ENCODE assay signal across 21 cellular contexts in the genomic region with DNA sequence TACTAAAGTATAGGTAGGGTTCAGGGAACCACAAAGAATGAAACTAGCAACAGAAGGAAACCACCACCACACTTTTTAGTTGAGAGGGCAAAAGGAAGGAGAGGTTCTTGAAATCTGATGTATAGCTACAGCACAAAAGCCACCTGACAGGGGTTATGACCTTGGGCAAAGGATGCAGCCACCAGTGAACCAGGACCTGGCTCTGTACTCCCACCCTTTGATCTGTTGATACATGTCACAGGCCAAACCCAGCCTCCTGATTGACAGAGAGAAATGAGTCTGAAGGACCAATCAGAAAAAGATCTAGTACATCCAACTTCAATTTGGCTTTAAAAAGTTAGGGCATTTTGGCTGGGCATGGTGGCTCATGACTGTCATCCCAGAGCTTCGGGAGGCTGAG. TPM values are rescaled to one million over a fixed set of nuclear protein-coding genes. Genes with fewer than 3 reads are reported as not detected.
DNase-seq lines count a peak whose midpoint lies in the region; ATAC-seq, FAIRE-seq and TF ChIP-seq lines count a peak whose summit lies in the region.
"Had no signal": no experiment of that assay in that cellular context is flagged by ENCODE, and none has a peak within 500 bp of the region (broad histone marks: within the 10 kb centered on the region; RNA-seq: fewer than 3 reads in every experiment).

No MANE protein-coding gene starts in this region.

- H3K4me3 ChIP-seq in coronary artery: no peak overlapping the region
- H3K4me3 ChIP-seq in CD4-positive, alpha-beta memory T cell (ENCODE audit: low read length in 2 of 2): no peak overlapping the region
- H3K4me3 ChIP-seq: Peyer's patch had no signal

- no peaks in the 10 kb centered on the region for H3K4me1 ChIP-seq in CD4-positive, alpha-beta memory T cell (ENCODE audit: insufficient read depth, low read length)
- H3K4me1 ChIP-seq: Peyer's patch had no signal

- peaks cover 42% of the 10 kb centered on the region for H3K4me1 Mint-ChIP-seq in activated CD8-positive, alpha-beta memory T cell treated with anti-CD3 and anti-CD28 coated beads, Interleukin-2, amount 10 ng/mL, durations not matched to agents 7 days and 5 days
- peaks cover 47% of the 10 kb centered on the region for H3K4me1 Mint-ChIP-seq in T-helper 2 cell treated with Interferon-gamma antibody and Interleukin-4, amounts not matched to agents 5 μg/mL and 100 μg/mL, for 36 hours (ENCODE audit: low read depth)
- H3K4me1 Mint-ChIP-seq in CD4-positive, alpha-beta memory T cell: peaks cover 0 to 3% (median 0%) of the 10 kb centered on the region in 4 donors

- POLR2A ChIA-PET in CD4-positive, alpha-beta memory T cell (lab: Charles Lee; ENCODE audit: partially characterized antibody): no interaction called here

- H3K4me3 Mint-ChIP-seq in activated CD8-positive, alpha-beta memory T cell treated with anti-CD3 and anti-CD28 coated beads, Interleukin-2, amount 10 ng/mL, durations not matched to agents 7 days and 5 days: no peak overlapping the region
- peak overlapping the region; percentile 58 for H3K4me3 Mint-ChIP-seq in T-helper 2 cell treated with Interferon-gamma antibody and Interleukin-4, amounts not matched to agents 5 μg/mL and 100 μg/mL, for 36 hours
- H3K4me3 Mint-ChIP-seq in CD4-positive, alpha-beta memory T cell: no peak overlapping the region
- H3K4me3 Mint-ChIP-seq: HFFc6 had no signal

- DNase-seq in activated CD8-positive, alpha-beta memory T cell treated with anti-CD3 and anti-CD28 coated beads, Interleukin-2, amount 10 ng/mL, durations not matched to agents 7 days and 5 days: peak; percentile 85
- no peak for DNase-seq in activated CD8-positive, alpha-beta memory T cell treated with anti-CD3 and anti-CD28 coated beads, Interleukin-2, amount 50 U/mL, for 48 hours
- DNase-seq in GM18507 (ENCODE audit: extremely low spot score, insufficient read length, low read depth): no peak
- DNase-seq in T-helper 2 cell treated with Interferon-gamma antibody and Interleukin-4, amounts not matched to agents 5 μg/mL and 100 μg/mL, for 36 hours (ENCODE audit: low spot score): peak; percentile 28
- peak; percentile 9 for DNase-seq in coronary artery (ENCODE audit: low spot score)
- DNase-seq in CD4-positive, alpha-beta memory T cell: no peak
- no peak for DNase-seq in NOMO-1 treated with dmso at 0.1 percent for 144 hours (lab: John Stamatoyannopoulos, UW; ENCODE audit: unreplicated experiment)
- DNase-seq: C1 segment of cervical spinal cord, DMS153, EL, GOT3, HFFc6, NCI-H1436, NCI-H2029 treated with DMSO at 0.1 percent for 48 hours, NCI-H510A, NCI-H82, Peyer's patch, SHP77 treated with DMSO at 0.1 percent for 48 hours had no signal

- intact Hi-C loops in CD4-positive, alpha-beta memory T cell (cut with micrococcal nuclease): no loop called here

- H3K27me3 Mint-ChIP-seq in activated CD8-positive, alpha-beta memory T cell treated with anti-CD3 and anti-CD28 coated beads, Interleukin-2, amount 10 ng/mL, durations not matched to agents 7 days and 5 days: no peaks in the 10 kb centered on the region
- H3K27me3 Mint-ChIP-seq in T-helper 2 cell treated with Interferon-gamma antibody and Interleukin-4, amounts not matched to agents 5 μg/mL and 100 μg/mL, for 36 hours (ENCODE audit: low read depth): no peaks in the 10 kb centered on the region
- no peaks in the 10 kb centered on the region for H3K27me3 Mint-ChIP-seq in CD4-positive, alpha-beta memory T cell

- no peaks in the 10 kb centered on the region for H3K9me3 ChIP-seq in CD4-positive, alpha-beta memory T cell (ENCODE audit: control insufficient read depth in 1 of 2, low read length in 2 of 2)
- H3K9me3 ChIP-seq: Peyer's patch had no signal

- H3K27ac Mint-ChIP-seq in activated CD8-positive, alpha-beta memory T cell treated with anti-CD3 and anti-CD28 coated beads, Interleukin-2, amount 10 ng/mL, durations not matched to agents 7 days and 5 days: peak overlapping the region; percentile 92
- H3K27ac Mint-ChIP-seq in T-helper 2 cell treated with Interferon-gamma antibody and Interleukin-4, amounts not matched to agents 5 μg/mL and 100 μg/mL, for 36 hours: peak overlapping the region; percentile 85
- peak overlapping the region in 2 of 7 donors; percentile 27 to 29 for H3K27ac Mint-ChIP-seq in CD4-positive, alpha-beta memory T cell
- H3K27ac Mint-ChIP-seq: HFFc6 had no signal

- H3K36me3 ChIP-seq in CD4-positive, alpha-beta memory T cell (ENCODE audit: insufficient read depth, low read length): no peaks in the 10 kb centered on the region
- H3K36me3 ChIP-seq: Peyer's patch had no signal

- ATAC-seq in activated CD8-positive, alpha-beta memory T cell treated with anti-CD3 and anti-CD28 coated beads, Interleukin-2, amount 10 ng/mL, durations not matched to agents 7 days and 5 days: peak; percentile 92
- no peak for ATAC-seq in GM21576 (IDR thresholded peaks at IDR 0.05; ENCODE audit: unreplicated experiment)

- no peaks in the 10 kb centered on the region for H3K9me3 Mint-ChIP-seq in activated CD8-positive, alpha-beta memory T cell treated with anti-CD3 and anti-CD28 coated beads, Interleukin-2, amount 10 ng/mL, durations not matched to agents 7 days and 5 days (ENCODE audit: low read depth)
- H3K9me3 Mint-ChIP-seq in T-helper 2 cell treated with Interferon-gamma antibody and Interleukin-4, amounts not matched to agents 5 μg/mL and 100 μg/mL, for 36 hours: no peaks in the 10 kb centered on the region
- peaks cover 0 to 3% (median 0%) of the 10 kb centered on the region in 8 donors for H3K9me3 Mint-ChIP-seq in CD4-positive, alpha-beta memory T cell
- H3K9me3 Mint-ChIP-seq: HFFc6 had no signal

- CTCF ChIA-PET in activated CD8-positive, alpha-beta memory T cell treated with anti-CD3 and anti-CD28 coated beads, Interleukin-2, amount 10 ng/mL, durations not matched to agents 7 days and 5 days (lab: Charles Lee): interaction anchor here (0.6 to 5.0 kb wide), 13 partner anchors 11 to 377 kb away, joined by 3 to 28 read pairs (median 4); a partner anchor contains a TSS
- CTCF ChIA-PET in CD4-positive, alpha-beta memory T cell (lab: Charles Lee; ENCODE audit: partially characterized antibody): interaction anchor here (1.8 to 2.2 kb wide), 2 partner anchors 49 to 189 kb away, joined by 5 to 11 read pairs; no protein-coding TSS in a partner anchor

- no peak for TF ChIP-seq CTCF in coronary artery (IDR thresholded peaks at IDR 0.05)

- H3K27me3 ChIP-seq in CD4-positive, alpha-beta memory T cell (ENCODE audit: insufficient read depth, low read length): no peaks in the 10 kb centered on the region
- H3K27me3 ChIP-seq: Peyer's patch had no signal

- H3K36me3 Mint-ChIP-seq in activated CD8-positive, alpha-beta memory T cell treated with anti-CD3 and anti-CD28 coated beads, Interleukin-2, amount 10 ng/mL, durations not matched to agents 7 days and 5 days: peaks cover 5% of the 10 kb centered on the region
- H3K36me3 Mint-ChIP-seq in T-helper 2 cell treated with Interferon-gamma antibody and Interleukin-4, amounts not matched to agents 5 μg/mL and 100 μg/mL, for 36 hours (ENCODE audit: low read depth): peaks cover 13% of the 10 kb centered on the region
- peaks cover 1 to 3% of the 10 kb centered on the region in 2 donors for H3K36me3 Mint-ChIP-seq in CD4-positive, alpha-beta memory T cell

- no peak overlapping the region for H3K27ac ChIP-seq in coronary artery
- no peak overlapping the region for H3K27ac ChIP-seq in CD4-positive, alpha-beta memory T cell (ENCODE audit: low read depth, low read length)
- H3K27ac ChIP-seq: Peyer's patch had no signal

- peak; percentile 45 for FAIRE-seq in GM18507 (lab: Jason Lieb, UNC)
- FAIRE-seq: A204.1, GM19239 had no signal

RNA-seq across cellular contexts. Expression of a gene that starts 20.0 kb away (rescaled TPM):
- total RNA-seq in activated CD8-positive, alpha-beta memory T cell treated with anti-CD3 and anti-CD28 coated beads, Interleukin-2, amount 10 ng/mL, durations not matched to agents 7 days and 5 days: 10 to 100 TPM; 83.4 to 92.7 TPM
- 1 to 10 TPM; 6.5 to 8.9 TPM for total RNA-seq in CD4-positive, alpha-beta memory T cell
- polyA plus RNA-seq in CD4-positive, alpha-beta memory T cell: 1 to 10 TPM; 1.2 to 5.5 TPM

Comparison
In these comparisons a context has a peak if more than half of its experiments do, and no peak if none do; other contexts are left out.
1. DNase-seq: peak in activated CD8-positive, alpha-beta memory T cell treated with anti-CD3 and anti-CD28 coated beads, Interleukin-2, amount 10 ng/mL, durations not matched to agents 7 days and 5 days (single experiment), T-helper 2 cell treated with Interferon-gamma antibody and Interleukin-4, amounts not matched to agents 5 μg/mL and 100 μg/mL, for 36 hours (single experiment) and coronary artery (single experiment); none in activated CD8-positive, alpha-beta memory T cell treated with anti-CD3 and anti-CD28 coated beads, Interleukin-2, amount 50 U/mL, for 48 hours (single experiment), GM18507 (single experiment), CD4-positive, alpha-beta memory T cell (0 of 5) and NOMO-1 treated with dmso at 0.1 percent for 144 hours (single experiment).
2. RNA of a gene that starts 20.0 kb away (total RNA-seq): 83.4 to 92.7 TPM in activated CD8-positive, alpha-beta memory T cell treated with anti-CD3 and anti-CD28 coated beads, Interleukin-2, amount 10 ng/mL, durations not matched to agents 7 days and 5 days; 6.5 to 8.9 TPM in CD4-positive, alpha-beta memory T cell; every median in the first group is over 4 times any median in the second.